Comparison of ENCODE assay signal across 24 cellular contexts in genomic region chr3:193211984-193212383, GRCh38.
"Had no signal": no experiment of that assay in that cellular context is flagged by ENCODE, and none has a peak within 500 bp of the region (broad histone marks: within the 10 kb centered on the region; RNA-seq: fewer than 3 reads in every experiment).

No MANE protein-coding gene starts in this region.

- H3K27ac ChIP-seq: stomach, suprapubic skin, testis, thoracic aorta, thyroid gland, tibial artery, tibial nerve, transverse colon, upper lobe of left lung, upper lobe of right lung, uterus, vagina had no signal

- DNase-seq: stimulated activated CD4-positive, alpha-beta T cell treated with anti-CD3 and anti-CD28 coated beads, Interleukin-2, amount 100 ng/mL, for 48 hours; stimulated activated CD4-positive, alpha-beta T cell treated with anti-CD3 and anti-CD28 coated beads, Interleukin-4, amount 100 ng/mL, for 1 hour; stimulated activated CD4-positive, alpha-beta T cell treated with anti-CD3 and anti-CD28 coated beads, Interleukin-4, amount 100 ng/mL, for 24 hours; stimulated activated CD4-positive, alpha-beta T cell treated with anti-CD3 and anti-CD28 coated beads, Interleukin-4, amount 100 ng/mL, for 4 hours; stimulated activated CD8-positive, alpha-beta memory T cell treated with anti-CD3 and anti-CD28 coated beads, Interleukin-4, amount 100 ng/mL, for 48 hours; stimulated activated naive B cell treated with anti-CD40 and anti-IgM and Interleukin-4, amounts not matched to agents 10 μg/mL and 1 μg/mL and 100 μg/mL, for 72 hours; stimulated activated naive CD4-positive, alpha-beta T cell; stimulated activated naive CD4-positive, alpha-beta T cell treated with Interleukin-2 at 50 U/mL for 16 hours; stimulated activated naive CD8-positive, alpha-beta T cell treated with anti-CD3 and anti-CD28 coated beads, Interleukin-15, amount 100 ng/mL, for 72 hours; stimulated activated naive CD8-positive, alpha-beta T cell treated with anti-CD3 and anti-CD28 coated beads, Interleukin-15, Interleukin-2, amounts not matched to agents 100 U/mL and 50 U/mL, for 24 hours; stomach; substantia nigra; testis; thyroid gland; tibial artery; transverse colon; trophoblast cell; upper lobe of left lung; upper lobe of right lung; uterus had no signal

- H3K9me3 ChIP-seq: stomach, suprapubic skin, testis, thoracic aorta, thyroid gland, tibial artery, tibial nerve, transverse colon, upper lobe of left lung, upper lobe of right lung, uterus, vagina had no signal

- H3K4me3 ChIP-seq: stomach, suprapubic skin, testis, thoracic aorta, thyroid gland, tibial artery, tibial nerve, transverse colon, upper lobe of left lung, upper lobe of right lung, uterus, vagina had no signal

- H3K27me3 ChIP-seq: stomach, suprapubic skin, testis, thyroid gland, tibial artery, tibial nerve, transverse colon, upper lobe of left lung, uterus, vagina had no signal

- H3K36me3 ChIP-seq: stomach, suprapubic skin, thoracic aorta, thyroid gland, tibial artery, tibial nerve, transverse colon, upper lobe of left lung, upper lobe of right lung, uterus, vagina had no signal
